Comparison of ENCODE assay signal across 15 cellular contexts in genomic region chr14:75046275-75046674, GRCh38.
"Had no signal": no experiment of that assay in that cellular context is flagged by ENCODE, and none has a peak within 500 bp of the region (broad histone marks: within the 10 kb centered on the region; RNA-seq: fewer than 3 reads in every experiment).

No MANE protein-coding gene starts in this region.

- H2AFZ ChIP-seq: neural progenitor cell had no signal

- H3K27ac Mint-ChIP-seq: activated naive CD8-positive, alpha-beta T cell treated with anti-CD3 and anti-CD28 coated beads, Interleukin-2, amount 10 ng/mL, durations not matched to agents 7 days and 5 days; dendritic cell treated with granulocyte-macrophage colony-stimulating factor and Interleukin-4, amounts not matched to agents 40 ng/mL and 50 ng/mL, for 4 days; neural progenitor cell; stimulated activated memory B cell treated with anti-CD40 and anti-IgM and Interleukin-4, amounts not matched to agents 10 μg/mL and 1 μg/mL and 100 μg/mL, for 72 hours; T-cell had no signal

- FAIRE-seq: islet of Langerhans had no signal

- H3K9me3 Mint-ChIP-seq: activated naive CD8-positive, alpha-beta T cell treated with anti-CD3 and anti-CD28 coated beads, Interleukin-2, amount 10 ng/mL, durations not matched to agents 7 days and 5 days; dendritic cell treated with granulocyte-macrophage colony-stimulating factor and Interleukin-4, amounts not matched to agents 40 ng/mL and 50 ng/mL, for 4 days; stimulated activated memory B cell treated with anti-CD40 and anti-IgM and Interleukin-4, amounts not matched to agents 10 μg/mL and 1 μg/mL and 100 μg/mL, for 72 hours; T-cell had no signal

- H3K4me3 Mint-ChIP-seq: activated naive CD8-positive, alpha-beta T cell treated with anti-CD3 and anti-CD28 coated beads, Interleukin-2, amount 10 ng/mL, durations not matched to agents 7 days and 5 days; dendritic cell treated with granulocyte-macrophage colony-stimulating factor and Interleukin-4, amounts not matched to agents 40 ng/mL and 50 ng/mL, for 4 days; neural progenitor cell; stimulated activated memory B cell treated with anti-CD40 and anti-IgM and Interleukin-4, amounts not matched to agents 10 μg/mL and 1 μg/mL and 100 μg/mL, for 72 hours had no signal

- H3K27me3 Mint-ChIP-seq: activated naive CD8-positive, alpha-beta T cell treated with anti-CD3 and anti-CD28 coated beads, Interleukin-2, amount 10 ng/mL, durations not matched to agents 7 days and 5 days; dendritic cell treated with granulocyte-macrophage colony-stimulating factor and Interleukin-4, amounts not matched to agents 40 ng/mL and 50 ng/mL, for 4 days; stimulated activated memory B cell treated with anti-CD40 and anti-IgM and Interleukin-4, amounts not matched to agents 10 μg/mL and 1 μg/mL and 100 μg/mL, for 72 hours; T-cell had no signal

- H3K9ac ChIP-seq: neural progenitor cell had no signal

- H3K27me3 ChIP-seq: neural progenitor cell, transverse colon had no signal

- ATAC-seq: stimulated activated memory B cell treated with anti-CD40 and anti-IgM and Interleukin-4, amounts not matched to agents 10 μg/mL and 1 μg/mL and 100 μg/mL, for 72 hours; T-cell had no signal

- H3K27ac ChIP-seq: neural progenitor cell, transverse colon had no signal

- DNase-seq: activated CD4-positive, alpha-beta T cell treated with anti-CD3 and anti-CD28 coated beads for 1 hour; activated CD4-positive, alpha-beta T cell treated with anti-CD3 and anti-CD28 coated beads, Interleukin-2, amount 50 U/mL, for 48 hours; activated naive CD4-positive, alpha-beta T cell; activated naive CD8-positive, alpha-beta T cell treated with anti-CD3 and anti-CD28 coated beads, Interleukin-2, amount 10 ng/mL, durations not matched to agents 7 days and 5 days; aorta; left colon; midbrain; T-cell; T1000; transverse colon had no signal

- H3K36me3 ChIP-seq: neural progenitor cell had no signal

- H3K9me3 ChIP-seq: transverse colon had no signal

- H3K4me2 ChIP-seq: neural progenitor cell had no signal

- H3K4me3 ChIP-seq: lung, neural progenitor cell, transverse colon had no signal
